Comparison of ENCODE assay signal across 16 cellular contexts in genomic region chr2:128805237-128805636, GRCh38.
A peak's percentile ranks its signal among the peaks of the same experiment; 100 is the strongest.
DNase-seq lines count a peak whose midpoint lies in the region; ATAC-seq, FAIRE-seq and TF ChIP-seq lines count a peak whose summit lies in the region.
"Had no signal": no experiment of that assay in that cellular context is flagged by ENCODE, and none has a peak within 500 bp of the region (broad histone marks: within the 10 kb centered on the region; RNA-seq: fewer than 3 reads in every experiment).

No MANE protein-coding gene starts in this region.

- H3K27me3 ChIP-seq in RWPE2 (ENCODE audit: insufficient read depth, poor library complexity, severe bottlenecking) (no peaks in the 10 kb centered on the region), keratinocyte (ENCODE audit: control insufficient read depth, extremely low read depth, insufficient read depth, low read length) (no peaks in the 10 kb centered on the region)
- H3K27me3 ChIP-seq: BLaER1 had no signal

- H4K20me1 ChIP-seq in keratinocyte (ENCODE audit: control insufficient read depth, extremely low read depth, insufficient read depth, low read length), result no peaks in the 10 kb centered on the region
- H4K20me1 ChIP-seq: BLaER1 had no signal

- no peaks in the 10 kb centered on the region for H3K4me1 Mint-ChIP-seq in activated CD4-positive, alpha-beta memory T cell treated with anti-CD3 and anti-CD28 coated beads for 36 hours (ENCODE audit: low read depth)
- H3K4me1 Mint-ChIP-seq: CD8-positive, alpha-beta memory T cell had no signal

- no peak overlapping the region for H3K27ac Mint-ChIP-seq in activated CD4-positive, alpha-beta memory T cell treated with anti-CD3 and anti-CD28 coated beads for 36 hours
- H3K27ac Mint-ChIP-seq: CD8-positive, alpha-beta memory T cell; GM23338 had no signal

- ATAC-seq in RWPE2 (ENCODE audit: low read depth) (peak; percentile 67), GM21723 (IDR thresholded peaks at IDR 0.05; ENCODE audit: unreplicated experiment) (no peak)
- ATAC-seq: GM12878, GM23338 had no signal

- peak overlapping the region; percentile 18 for H3K9ac ChIP-seq in keratinocyte (ENCODE audit: control insufficient read depth, extremely low read depth, insufficient read depth, low read length)
- H3K9ac ChIP-seq: BLaER1 had no signal

- peak; percentile 64 for DNase-seq in NCI-H2171 treated with DMSO at 0.1 percent for 48 hours (lab: John Stamatoyannopoulos, UW)
- no peak for DNase-seq in NCI-H2171 (lab: John Stamatoyannopoulos, UW)
- no peak for DNase-seq in RWPE2 (ENCODE audit: low spot score)
- peak; percentile 87 for DNase-seq in epithelial cell of esophagus (ENCODE audit: low read depth)
- DNase-seq in keratinocyte (ENCODE audit: low read depth, low spot score), result peak; percentile 78
- no peak for DNase-seq in Ammon's horn (ENCODE audit: low spot score)
- DNase-seq in activated CD4-positive, alpha-beta memory T cell treated with anti-CD3 and anti-CD28 coated beads for 36 hours, result no peak
- DNase-seq: Caco-2; CD8-positive, alpha-beta memory T cell had no signal

- H3K9me3 ChIP-seq in RWPE2 (ENCODE audit: severe bottlenecking) (peaks cover 2% of the 10 kb centered on the region), keratinocyte (ENCODE audit: control insufficient read depth, low read depth, low read length) (peaks cover 2% of the 10 kb centered on the region)
- H3K9me3 ChIP-seq: Caco-2, HAP-1 had no signal

- CTCF ChIA-PET in activated CD4-positive, alpha-beta memory T cell treated with anti-CD3 and anti-CD28 coated beads for 36 hours (lab: Charles Lee), result no interaction called here

- intact Hi-C loops in activated CD4-positive, alpha-beta memory T cell treated with anti-CD3 and anti-CD28 coated beads for 36 hours (cut with micrococcal nuclease), result no loop called here

- dilution Hi-C loops in keratinocyte (cut with MboI; ENCODE audit: extremely low pct_ligation_motif_present, low sequenced_read_pairs), result no loop called here

- H3K4me3 ChIP-seq in RWPE2 (ENCODE audit: severe bottlenecking), result no peak overlapping the region
- no peak overlapping the region for H3K4me3 ChIP-seq in epithelial cell of esophagus (ENCODE audit: low read length)
- peak overlapping the region in 1 of 3 experiments; percentile 6 for H3K4me3 ChIP-seq in keratinocyte (ENCODE audit: control insufficient read depth in 2 of 3, extremely low read depth in 1 of 3, insufficient read depth in 2 of 3, low read depth in 1 of 3, low read length in 3 of 3)
- H3K4me3 ChIP-seq: BLaER1, GM12878, GM23338, HAP-1 had no signal

- peak; percentile 93 for FAIRE-seq in keratinocyte (lab: Jason Lieb, UNC)
- FAIRE-seq: GM12878, GM18507 had no signal

- H3K4me2 ChIP-seq in keratinocyte (ENCODE audit: control insufficient read depth, extremely low read depth, insufficient read depth, low read depth, low read length), result peak overlapping the region; percentile 58
- H3K4me2 ChIP-seq: BLaER1, GM23338 had no signal

- H3K9me3 Mint-ChIP-seq in activated CD4-positive, alpha-beta memory T cell treated with anti-CD3 and anti-CD28 coated beads for 36 hours, result peaks cover 3% of the 10 kb centered on the region
- H3K9me3 Mint-ChIP-seq: CD8-positive, alpha-beta memory T cell had no signal

- H3K27ac ChIP-seq in RWPE2 (ENCODE audit: poor library complexity, severe bottlenecking), result peak overlapping the region; percentile 34
- peak overlapping the region; percentile 60 for H3K27ac ChIP-seq in keratinocyte (ENCODE audit: control insufficient read depth, insufficient read depth, low read length)
- H3K27ac ChIP-seq: 22Rv1, BLaER1 had no signal

- H2AFZ ChIP-seq in keratinocyte (ENCODE audit: control insufficient read depth, low read length), result peak overlapping the region; percentile 62
- H2AFZ ChIP-seq: GM23338 had no signal

- POLR2A ChIA-PET in activated CD4-positive, alpha-beta memory T cell treated with anti-CD3 and anti-CD28 coated beads for 36 hours (lab: Charles Lee), result no interaction called here

- H3K36me3 Mint-ChIP-seq in activated CD4-positive, alpha-beta memory T cell treated with anti-CD3 and anti-CD28 coated beads for 36 hours, result no peaks in the 10 kb centered on the region
- H3K36me3 Mint-ChIP-seq: CD8-positive, alpha-beta memory T cell had no signal

- H3K27me3 Mint-ChIP-seq in activated CD4-positive, alpha-beta memory T cell treated with anti-CD3 and anti-CD28 coated beads for 36 hours, result no peaks in the 10 kb centered on the region
- H3K27me3 Mint-ChIP-seq: CD8-positive, alpha-beta memory T cell had no signal

- H3K4me1 ChIP-seq in RWPE2 (ENCODE audit: insufficient read depth, poor library complexity, severe bottlenecking), result peaks cover 18% of the 10 kb centered on the region
- peaks cover 28% of the 10 kb centered on the region for H3K4me1 ChIP-seq in keratinocyte (ENCODE audit: control insufficient read depth, extremely low read depth, insufficient read depth, low read length)
- H3K4me1 ChIP-seq: Caco-2, HAP-1 had no signal

- no peaks in the 10 kb centered on the region for H3K79me2 ChIP-seq in keratinocyte (ENCODE audit: control insufficient read depth, insufficient read depth, low read length)

- H3K9me1 ChIP-seq in keratinocyte (ENCODE audit: control insufficient read depth, extremely low read depth, insufficient read depth, low read length), result peaks cover 2% of the 10 kb centered on the region

- TF ChIP-seq CTCF in RWPE2 (IDR thresholded peaks at IDR 0.05; ENCODE audit: poor library complexity, severe bottlenecking), result no peak
- no peak for TF ChIP-seq CTCF in epithelial cell of esophagus (IDR thresholded peaks at IDR 0.05; ENCODE audit: insufficient read depth, low read depth, low read length, missing control alignments)
- TF ChIP-seq CTCF in keratinocyte (optimal IDR thresholded peaks at IDR 0.05 in 1 of 3, IDR thresholded peaks at IDR 0.05 in 1 of 3, conservative IDR thresholded peaks at IDR 0.05 in 1 of 3; ENCODE audit: extremely low read depth in 1 of 3, insufficient read depth in 2 of 3, low read length in 3 of 3), result no peak

- no peaks in the 10 kb centered on the region for H3K36me3 ChIP-seq in RWPE2 (ENCODE audit: low read depth)
- H3K36me3 ChIP-seq in keratinocyte (ENCODE audit: control insufficient read depth in 2 of 2, extremely low read depth in 1 of 2, insufficient read depth in 2 of 2, low read length in 2 of 2), result no peaks in the 10 kb centered on the region
- H3K36me3 ChIP-seq: BLaER1, HAP-1 had no signal

- no peak overlapping the region for H3K4me3 Mint-ChIP-seq in activated CD4-positive, alpha-beta memory T cell treated with anti-CD3 and anti-CD28 coated beads for 36 hours
- H3K4me3 Mint-ChIP-seq: CD8-positive, alpha-beta memory T cell; GM23338 had no signal

Comparison
In these comparisons a context has a peak if more than half of its experiments do, and no peak if none do; other contexts are left out.
1. DNase-seq: peak in NCI-H2171 treated with DMSO at 0.1 percent for 48 hours (single experiment), epithelial cell of esophagus (single experiment) and keratinocyte (single experiment); none in NCI-H2171 (single experiment), RWPE2 (single experiment), Ammon's horn (single experiment) and activated CD4-positive, alpha-beta memory T cell treated with anti-CD3 and anti-CD28 coated beads for 36 hours (single experiment).